1 cellular context compared by ENCODE assay signal in the genomic region with DNA sequence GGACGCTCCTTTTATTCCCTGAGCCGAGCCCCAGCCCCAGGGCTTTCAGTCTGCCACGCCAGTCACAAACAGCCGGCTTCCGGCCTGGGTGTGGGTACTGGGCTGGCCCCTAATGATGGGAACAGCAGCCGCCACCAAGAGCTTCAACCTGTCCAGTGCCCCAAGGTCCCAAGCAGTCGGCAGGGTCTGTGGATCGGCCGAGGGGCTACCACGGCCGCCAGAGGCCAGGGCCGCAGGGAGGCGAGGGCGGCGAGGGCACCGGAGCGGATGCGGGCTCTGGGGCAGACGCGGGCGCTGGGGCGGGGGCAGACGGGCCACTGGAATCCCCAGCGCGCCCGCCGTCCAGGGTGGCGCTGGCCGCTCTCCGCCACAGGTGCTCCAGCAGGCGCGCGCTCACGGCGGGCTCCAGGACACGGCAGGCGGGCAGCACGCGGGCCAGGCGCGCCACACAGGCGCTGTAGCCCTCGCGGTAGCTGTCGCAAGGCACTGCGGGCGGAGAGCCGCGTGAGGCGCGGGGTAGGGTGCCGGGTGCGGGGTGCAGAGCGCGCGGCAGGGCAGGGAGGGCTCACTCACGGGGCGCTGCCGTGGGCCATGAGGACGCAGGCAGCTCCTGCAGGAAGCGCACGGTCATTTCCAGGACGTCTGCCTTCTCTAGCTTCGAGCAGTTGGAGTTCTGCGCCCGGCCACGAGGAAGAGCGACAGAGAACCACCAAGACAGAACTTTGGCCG.
A peak's percentile ranks its signal among the peaks of the same experiment; 100 is the strongest.
TF ChIP-seq lines count a peak whose summit lies in the region.

No MANE protein-coding gene starts in this region.

TF ChIP-seq in HepG2, 621 proteins besides CTCF, POLR2A, EP300 and RAD21:
- TF ChIP-seq ZNF777 (CRISPR knock-in tag; IDR thresholded peaks at IDR 0.05) (peak; percentile 77), ZBTB38 (CRISPR knock-in tag; IDR thresholded peaks at IDR 0.05) (no peak), MTF2 (CRISPR knock-in tag; IDR thresholded peaks at IDR 0.05; ENCODE audit: borderline replicate concordance) (0 out of 2 replicates have a peak, but pooled peaks have one; percentile 52), ZNF7 (CRISPR knock-in tag; IDR thresholded peaks at IDR 0.05) (no peak), TCF12 (IDR thresholded peaks at IDR 0.05) (no peak), TCF12 (CRISPR knock-in tag; IDR thresholded peaks at IDR 0.05) (no peak), SIN3A (IDR thresholded peaks at IDR 0.05; ENCODE audit: borderline replicate concordance, low read depth, low read length) (no peak), HNRNPLL (IDR thresholded peaks at IDR 0.05; ENCODE audit: low read depth, low read length, poor library complexity, severe bottlenecking) (no peak), ZNF772 (CRISPR knock-in tag; IDR thresholded peaks at IDR 0.05) (no peak), SOX5 (CRISPR knock-in tag; IDR thresholded peaks at IDR 0.05; ENCODE audit: borderline replicate concordance) (no peak), HNRNPUL1 (IDR thresholded peaks at IDR 0.05; ENCODE audit: low read depth, low read length) (no peak), HIVEP1 (CRISPR knock-in tag; IDR thresholded peaks at IDR 0.05) (no peak)
- TF ChIP-seq, protein P1, sequence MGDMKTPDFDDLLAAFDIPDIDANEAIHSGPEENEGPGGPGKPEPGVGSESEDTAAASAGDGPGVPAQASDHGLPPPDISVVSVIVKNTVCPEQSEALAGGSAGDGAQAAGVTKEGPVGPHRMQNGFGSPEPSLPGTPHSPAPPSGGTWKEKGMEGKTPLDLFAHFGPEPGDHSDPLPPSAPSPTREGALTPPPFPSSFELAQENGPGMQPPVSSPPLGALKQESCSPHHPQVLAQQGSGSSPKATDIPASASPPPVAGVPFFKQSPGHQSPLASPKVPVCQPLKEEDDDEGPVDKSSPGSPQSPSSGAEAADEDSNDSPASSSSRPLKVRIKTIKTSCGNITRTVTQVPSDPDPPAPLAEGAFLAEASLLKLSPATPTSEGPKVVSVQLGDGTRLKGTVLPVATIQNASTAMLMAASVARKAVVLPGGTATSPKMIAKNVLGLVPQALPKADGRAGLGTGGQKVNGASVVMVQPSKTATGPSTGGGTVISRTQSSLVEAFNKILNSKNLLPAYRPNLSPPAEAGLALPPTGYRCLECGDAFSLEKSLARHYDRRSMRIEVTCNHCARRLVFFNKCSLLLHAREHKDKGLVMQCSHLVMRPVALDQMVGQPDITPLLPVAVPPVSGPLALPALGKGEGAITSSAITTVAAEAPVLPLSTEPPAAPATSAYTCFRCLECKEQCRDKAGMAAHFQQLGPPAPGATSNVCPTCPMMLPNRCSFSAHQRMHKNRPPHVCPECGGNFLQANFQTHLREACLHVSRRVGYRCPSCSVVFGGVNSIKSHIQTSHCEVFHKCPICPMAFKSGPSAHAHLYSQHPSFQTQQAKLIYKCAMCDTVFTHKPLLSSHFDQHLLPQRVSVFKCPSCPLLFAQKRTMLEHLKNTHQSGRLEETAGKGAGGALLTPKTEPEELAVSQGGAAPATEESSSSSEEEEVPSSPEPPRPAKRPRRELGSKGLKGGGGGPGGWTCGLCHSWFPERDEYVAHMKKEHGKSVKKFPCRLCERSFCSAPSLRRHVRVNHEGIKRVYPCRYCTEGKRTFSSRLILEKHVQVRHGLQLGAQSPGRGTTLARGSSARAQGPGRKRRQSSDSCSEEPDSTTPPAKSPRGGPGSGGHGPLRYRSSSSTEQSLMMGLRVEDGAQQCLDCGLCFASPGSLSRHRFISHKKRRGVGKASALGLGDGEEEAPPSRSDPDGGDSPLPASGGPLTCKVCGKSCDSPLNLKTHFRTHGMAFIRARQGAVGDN (CRISPR knock-in tag; IDR thresholded peaks at IDR 0.05): peak; percentile 23; the same call in 1 of the 2 replicates
- TF ChIP-seq, protein P2, sequence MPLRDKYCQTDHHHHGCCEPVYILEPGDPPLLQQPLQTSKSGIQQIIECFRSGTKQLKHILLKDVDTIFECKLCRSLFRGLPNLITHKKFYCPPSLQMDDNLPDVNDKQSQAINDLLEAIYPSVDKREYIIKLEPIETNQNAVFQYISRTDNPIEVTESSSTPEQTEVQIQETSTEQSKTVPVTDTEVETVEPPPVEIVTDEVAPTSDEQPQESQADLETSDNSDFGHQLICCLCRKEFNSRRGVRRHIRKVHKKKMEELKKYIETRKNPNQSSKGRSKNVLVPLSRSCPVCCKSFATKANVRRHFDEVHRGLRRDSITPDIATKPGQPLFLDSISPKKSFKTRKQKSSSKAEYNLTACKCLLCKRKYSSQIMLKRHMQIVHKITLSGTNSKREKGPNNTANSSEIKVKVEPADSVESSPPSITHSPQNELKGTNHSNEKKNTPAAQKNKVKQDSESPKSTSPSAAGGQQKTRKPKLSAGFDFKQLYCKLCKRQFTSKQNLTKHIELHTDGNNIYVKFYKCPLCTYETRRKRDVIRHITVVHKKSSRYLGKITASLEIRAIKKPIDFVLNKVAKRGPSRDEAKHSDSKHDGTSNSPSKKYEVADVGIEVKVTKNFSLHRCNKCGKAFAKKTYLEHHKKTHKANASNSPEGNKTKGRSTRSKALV (CRISPR knock-in tag; IDR thresholded peaks at IDR 0.05): peak; percentile 95; the same call in 1 of the 2 replicates
- TF ChIP-seq, protein P3, sequence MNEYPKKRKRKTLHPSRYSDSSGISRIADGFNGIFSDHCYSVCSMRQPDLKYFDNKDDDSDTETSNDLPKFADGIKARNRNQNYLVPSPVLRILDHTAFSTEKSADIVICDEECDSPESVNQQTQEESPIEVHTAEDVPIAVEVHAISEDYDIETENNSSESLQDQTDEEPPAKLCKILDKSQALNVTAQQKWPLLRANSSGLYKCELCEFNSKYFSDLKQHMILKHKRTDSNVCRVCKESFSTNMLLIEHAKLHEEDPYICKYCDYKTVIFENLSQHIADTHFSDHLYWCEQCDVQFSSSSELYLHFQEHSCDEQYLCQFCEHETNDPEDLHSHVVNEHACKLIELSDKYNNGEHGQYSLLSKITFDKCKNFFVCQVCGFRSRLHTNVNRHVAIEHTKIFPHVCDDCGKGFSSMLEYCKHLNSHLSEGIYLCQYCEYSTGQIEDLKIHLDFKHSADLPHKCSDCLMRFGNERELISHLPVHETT (CRISPR knock-in tag; conservative IDR thresholded peaks at IDR 0.05): no peak
TF ChIP-seq in HepG2: peak in this region for 4.
